20 cellular contexts compared by ENCODE assay signal in genomic region chr1:30713211-30713770, GRCh38. TPM values are rescaled to one million over a fixed set of nuclear protein-coding genes. Genes with fewer than 3 reads are reported as not detected.
DNase-seq lines count a peak whose midpoint lies in the region; ATAC-seq, FAIRE-seq and TF ChIP-seq lines count a peak whose summit lies in the region.
"Had no signal": no experiment of that assay in that cellular context is flagged by ENCODE, and none has a peak within 500 bp of the region (broad histone marks: within the 10 kb centered on the region; RNA-seq: fewer than 3 reads in every experiment).

No MANE protein-coding gene starts in this region.

- TF ChIP-seq POLR2A in H1 (IDR thresholded peaks at IDR 0.05; ENCODE audit: control extremely low read depth in 1 of 2, low read depth in 2 of 2, low read length in 2 of 2): no peak

- H4K20me1 ChIP-seq in H1 (replicated peaks in 1 of 2; ENCODE audit: control insufficient read depth in 1 of 2, insufficient read depth in 2 of 2, low read length in 2 of 2): no peaks in the 10 kb centered on the region
- H4K20me1 ChIP-seq: BLaER1 treated with 17β-estradiol and CSF1 and Interleukin-3, amounts not matched to agents 10 nM and 100 nM had no signal

- CTCF ChIA-PET in H1 (lab: Charles Lee; ENCODE audit: partially characterized antibody): interaction anchor here (0.7 to 55.1 kb wide), 3 partner anchors 15 to 53 kb away, joined by 3 to 1640 read pairs (median 3); partner anchors contain the start of gene LAPTM5

- H2BK15ac ChIP-seq in H1 (ENCODE audit: low read length): no peak overlapping the region

- H3K36me3 ChIP-seq in H1 (ENCODE audit: control insufficient read depth in 2 of 4, insufficient read depth in 4 of 4, low read length in 3 of 4): no peaks in the 10 kb centered on the region
- H3K36me3 ChIP-seq: BLaER1 treated with 17β-estradiol and CSF1 and Interleukin-3, amounts not matched to agents 10 nM and 100 nM had no signal

- peaks cover 5% of the 10 kb centered on the region; the same call in 1 of the 2 replicates for H3K23me2 ChIP-seq in H1 (ENCODE audit: low read depth, low read length)

- no peak overlapping the region for H3K14ac ChIP-seq in H1 (ENCODE audit: insufficient read length)

- H4K91ac ChIP-seq in H1 (replicated peaks; ENCODE audit: insufficient read length, low read length): no peak overlapping the region

- H2BK20ac ChIP-seq in H1 (ENCODE audit: low read length): no peak overlapping the region

- 0 out of 2 replicates have a peak overlapping the region, but pooled peaks have one; percentile 17 for H2BK12ac ChIP-seq in H1 (ENCODE audit: low read depth, low read length)

- H3K27ac Mint-ChIP-seq in neural crest cell (ENCODE audit: unreplicated experiment): no peak overlapping the region
- H3K27ac Mint-ChIP-seq in activated T-cell treated with anti-CD3 and anti-CD28 coated beads, Interleukin-2, amount 50 U/mL, for 72 hours: no peak overlapping the region
- H3K27ac Mint-ChIP-seq: GM23338 had no signal

- H3K23ac ChIP-seq in H1 (ENCODE audit: insufficient read length): no peak overlapping the region

- no peak overlapping the region for H3K9ac ChIP-seq in H1 (replicated peaks in 1 of 4; ENCODE audit: extremely low read depth in 1 of 4, low read depth in 3 of 4, low read length in 3 of 4)
- H3K9ac ChIP-seq: BLaER1 treated with 17β-estradiol and CSF1 and Interleukin-3, amounts not matched to agents 10 nM and 100 nM had no signal

- no peaks in the 10 kb centered on the region for H3K27me3 Mint-ChIP-seq in neural crest cell (ENCODE audit: low read depth)
- no peaks in the 10 kb centered on the region for H3K27me3 Mint-ChIP-seq in activated T-cell treated with anti-CD3 and anti-CD28 coated beads, Interleukin-2, amount 50 U/mL, for 72 hours (ENCODE audit: low read depth)

- H3K4me1 Mint-ChIP-seq in neural crest cell: peaks cover 15% of the 10 kb centered on the region
- H3K4me1 Mint-ChIP-seq in activated T-cell treated with anti-CD3 and anti-CD28 coated beads, Interleukin-2, amount 50 U/mL, for 72 hours (ENCODE audit: low read depth): peaks cover 11% of the 10 kb centered on the region
- H3K4me1 Mint-ChIP-seq: GM23338 had no signal

- peaks cover 3% of the 10 kb centered on the region for H3K9me3 Mint-ChIP-seq in neural crest cell
- H3K9me3 Mint-ChIP-seq in activated T-cell treated with anti-CD3 and anti-CD28 coated beads, Interleukin-2, amount 50 U/mL, for 72 hours: no peaks in the 10 kb centered on the region

- TF ChIP-seq EP300 in H1 (IDR thresholded peaks at IDR 0.05; ENCODE audit: borderline replicate concordance in 1 of 2, low read depth in 2 of 2, low read length in 2 of 2): no peak

- no peak overlapping the region for H3K27ac ChIP-seq in H1 (ENCODE audit: low read depth, low read length)
- H3K27ac ChIP-seq: 22Rv1; BLaER1 treated with 17β-estradiol and CSF1 and Interleukin-3, amounts not matched to agents 10 nM and 100 nM had no signal

- H3K4me3 Mint-ChIP-seq in neural crest cell: peak overlapping the region; percentile 17
- no peak overlapping the region for H3K4me3 Mint-ChIP-seq in activated T-cell treated with anti-CD3 and anti-CD28 coated beads, Interleukin-2, amount 50 U/mL, for 72 hours
- H3K4me3 Mint-ChIP-seq: GM23338 had no signal

- H3K36me3 Mint-ChIP-seq in neural crest cell (ENCODE audit: low read depth): no peaks in the 10 kb centered on the region
- peaks cover 0 to 2% of the 10 kb centered on the region in 2 donors for H3K36me3 Mint-ChIP-seq in activated T-cell treated with anti-CD3 and anti-CD28 coated beads, Interleukin-2, amount 50 U/mL, for 72 hours (ENCODE audit: insufficient read depth in 2 of 2)

- H2AFZ ChIP-seq in H1 (ENCODE audit: low read length): no peak overlapping the region
- H2AFZ ChIP-seq: GM23338 had no signal

- H3K27me3 ChIP-seq in H1 (replicated peaks in 1 of 4; ENCODE audit: control insufficient read depth in 3 of 4, extremely low read depth in 1 of 4, insufficient read depth in 3 of 4, low read length in 3 of 4): no peaks in the 10 kb centered on the region
- H3K27me3 ChIP-seq: BLaER1 treated with 17β-estradiol and CSF1 and Interleukin-3, amounts not matched to agents 10 nM and 100 nM had no signal

- TF ChIP-seq CTCF in AG10803 (conservative IDR thresholded peaks at IDR 0.05; ENCODE audit: low read length): no peak
- no peak for TF ChIP-seq CTCF in H1 (IDR thresholded peaks at IDR 0.05; ENCODE audit: control extremely low read depth in 1 of 3, insufficient read depth in 1 of 3, low read depth in 1 of 3, low read length in 3 of 3)
- no peak for TF ChIP-seq CTCF in neural crest cell (conservative IDR thresholded peaks at IDR 0.05)
- no peak for TF ChIP-seq CTCF in omental fat pad (IDR thresholded peaks at IDR 0.05)

- no peak overlapping the region for H3K56ac ChIP-seq in H1 (replicated peaks; ENCODE audit: insufficient read length, low read depth, low read length)

- H3K4ac ChIP-seq in H1 (replicated peaks; ENCODE audit: insufficient read length, low read depth, low read length): no peak overlapping the region

- H3K4me3 ChIP-seq in AG10803 (ENCODE audit: low read length): no peak overlapping the region
- no peak overlapping the region for H3K4me3 ChIP-seq in H1 (ENCODE audit: extremely low read depth in 1 of 4, insufficient read depth in 2 of 4, low read depth in 3 of 4, low read length in 4 of 4)
- H3K4me3 ChIP-seq: BLaER1 treated with 17β-estradiol and CSF1 and Interleukin-3, amounts not matched to agents 10 nM and 100 nM; GM12878; GM23338 had no signal

- 80% methylated on average over 14 of the region's 14 CpGs; no CpG with 5 or more reads in 1 of the 2 experiments for WGBS in H1 (ENCODE audit: extremely low coverage in 1 of 2, insufficient coverage in 1 of 2, insufficient read length in 1 of 2, insufficient replicate concordance in 2 of 2, low coverage in 1 of 2, low lambda C conversion rate in 2 of 2, missing lambda C conversion rate in 1 of 2), 2 experiments

- H3K4me2 ChIP-seq in H1 (ENCODE audit: insufficient read depth in 1 of 2, low read depth in 2 of 2, low read length in 2 of 2): no peak overlapping the region
- H3K4me2 ChIP-seq: BLaER1 treated with 17β-estradiol and CSF1 and Interleukin-3, amounts not matched to agents 10 nM and 100 nM; GM23338 had no signal

- peak overlapping the region; percentile 35; the same call in 1 of the 2 replicates for H2BK5ac ChIP-seq in H1 (ENCODE audit: low read depth, low read length)

- H2BK120ac ChIP-seq in H1 (replicated peaks; ENCODE audit: low read depth, low read length): no peak overlapping the region

- peaks cover 10 to 11% of the 10 kb centered on the region in 2 experiments for H3K9me3 ChIP-seq in H1 (ENCODE audit: insufficient read depth in 2 of 2, low read depth in 1 of 2, low read length in 1 of 2)

- no peaks in the 10 kb centered on the region; a peak in 1 of 7 replicates for H3K4me1 ChIP-seq in H1 (replicated peaks in 1 of 4; ENCODE audit: control insufficient read depth in 3 of 4, insufficient read depth in 4 of 4, low read length in 3 of 4)

- no peak for TF ChIP-seq RAD21 in H1 (IDR thresholded peaks at IDR 0.05 in 1 of 2, conservative IDR thresholded peaks at IDR 0.05 in 1 of 2; ENCODE audit: low read depth in 2 of 2, low read length in 2 of 2)

- peak overlapping the region; percentile 39; the same call in 1 of the 2 replicates for H2AK5ac ChIP-seq in H1 (ENCODE audit: low read depth, low read length)

- DNase-seq in AG10803 (ENCODE audit: low read depth) (peak; percentile 33), NCI-H2227 (lab: John Stamatoyannopoulos, UW; ENCODE audit: unreplicated experiment) (peak; percentile 56), H1 (ENCODE audit: low read depth in 1 of 2, low spot score in 2 of 2) (no peak), neural crest cell (ENCODE audit: low read depth, low spot score) (no peak), AG08396 (ENCODE audit: low spot score) (no peak), omental fat pad (ENCODE audit: low spot score) (no peak), NCI-H774 (lab: John Stamatoyannopoulos, UW) (no peak)
- DNase-seq in activated T-cell treated with anti-CD3 and anti-CD28 coated beads, Interleukin-2, amount 50 U/mL, for 72 hours: no peak
- DNase-seq: DMS 273 treated with DMSO at 0.1 percent for 48 hours, GDM1, NCI-H1105 treated with DMSO at 0.1 percent for 48 hours, NCI-H1694 treated with DMSO at 0.1 percent for 48 hours, NCI-H748 treated with DMSO at 0.1 percent for 48 hours, PC-3 had no signal

- H3K79me2 ChIP-seq in H1 (ENCODE audit: control insufficient read depth in 1 of 2, insufficient read depth in 2 of 2, low read length in 2 of 2): no peaks in the 10 kb centered on the region

- no peaks in the 10 kb centered on the region for H3K79me1 ChIP-seq in H1 (ENCODE audit: low read depth, low read length)

- no peak for FAIRE-seq in H1 (lab: Jason Lieb, UNC)
- FAIRE-seq: GM12878, GM18507 had no signal

- no peak for ATAC-seq in activated T-cell treated with anti-CD3 and anti-CD28 coated beads, Interleukin-2, amount 50 U/mL, for 72 hours (replicated peaks in 1 of 2)
- ATAC-seq in omental fat pad (ENCODE audit: low FRiP score): no peak
- ATAC-seq: GM12878, GM23338, PC-3 had no signal

- no peak overlapping the region for H3K18ac ChIP-seq in H1 (ENCODE audit: extremely low read depth, low read length)

- no peak overlapping the region for H4K5ac ChIP-seq in H1 (ENCODE audit: insufficient read length, low read depth, low read length)

- POLR2A ChIA-PET in H1 (lab: Charles Lee; ENCODE audit: partially characterized antibody): no interaction called here

- H4K8ac ChIP-seq in H1 (ENCODE audit: extremely low read depth, insufficient read depth, low read length): peak overlapping the region; percentile 57

RNA-seq across cellular contexts. Expression of gene MATN1, which starts 10.1 kb away (rescaled TPM):
- total RNA-seq in H1 (2021; fragmentation: NEBNext Ultra II Directional; extraction: Animal tissue kit (Norgen Biotek cat#: 25700)): 0.11 and 0.28 TPM in 2 replicates
- 0.11 and 0.12 TPM in 2 replicates for polyA plus RNA-seq in H1 (2011; rRNA removed)
- polyA plus RNA-seq in H1 (2011; cell fraction: cytosol; rRNA removed): 0.23 TPM
- polyA plus RNA-seq in H1 (2011; cell fraction: nucleus; rRNA removed): 0.19 TPM
- 0.11 to 0.32 TPM (median 0.16 TPM) in 4 replicates for polyA plus RNA-seq in H1 (2012, experiment 1 of 2)
- not detected for polyA plus RNA-seq in H1 (2012, experiment 2 of 2)
- 0.08 TPM for polyA plus RNA-seq in H1 (2013, experiment 1 of 2)
- 0.11 TPM for polyA plus RNA-seq in H1 (2013, experiment 2 of 2)
- polyA minus RNA-seq in H1 (2011; rRNA and poly(A)+ RNA removed): 0.13 and 0.24 TPM in 2 replicates
- polyA minus RNA-seq in H1 (2011; cell fraction: cytosol; rRNA and poly(A)+ RNA removed): not detected
- not detected for polyA minus RNA-seq in H1 (2011; cell fraction: nucleus; rRNA and poly(A)+ RNA removed)
- total RNA-seq in neural crest cell: 0.32 and 0.54 TPM in 2 replicates
- total RNA-seq in activated T-cell treated with anti-CD3 and anti-CD28 coated beads, Interleukin-2, amount 50 U/mL, for 72 hours: 1 to 10 TPM; 1.0 to 1.2 TPM
- under 1 TPM in 2 of 4 donors, not detected in 2; 0.28 to 0.84 TPM for total RNA-seq in omental fat pad
- total RNA-seq: PC-3 had no signal

RNA-seq across cellular contexts. Expression of gene LAPTM5, which starts 44.3 kb away (rescaled TPM):
- 0.37 and 0.52 TPM in 2 replicates for total RNA-seq in H1 (2021; fragmentation: NEBNext Ultra II Directional; extraction: Animal tissue kit (Norgen Biotek cat#: 25700))
- polyA plus RNA-seq in H1 (2011; rRNA removed): 0.77 and 1.4 TPM in 2 replicates
- 0.83 TPM for polyA plus RNA-seq in H1 (2011; cell fraction: cytosol; rRNA removed)
- polyA plus RNA-seq in H1 (2011; cell fraction: nucleus; rRNA removed): 0.46 TPM
- 0.39 to 0.60 TPM (median 0.52 TPM) in 3 of 4 replicates, not detected in the other for polyA plus RNA-seq in H1 (2012, experiment 1 of 2)
- polyA plus RNA-seq in H1 (2012, experiment 2 of 2): 0.18 TPM
- 0.57 TPM for polyA plus RNA-seq in H1 (2013, experiment 1 of 2)
- polyA plus RNA-seq in H1 (2013, experiment 2 of 2): 0.99 TPM
- 1.0 and 1.1 TPM in 2 replicates for polyA minus RNA-seq in H1 (2011; rRNA and poly(A)+ RNA removed)
- not detected for polyA minus RNA-seq in H1 (2011; cell fraction: cytosol; rRNA and poly(A)+ RNA removed)
- polyA minus RNA-seq in H1 (2011; cell fraction: nucleus; rRNA and poly(A)+ RNA removed): 0.30 TPM
- total RNA-seq in neural crest cell: 1.0 and 1.5 TPM in 2 replicates
- 100 to 1,000 TPM; 220 to 281 TPM for total RNA-seq in activated T-cell treated with anti-CD3 and anti-CD28 coated beads, Interleukin-2, amount 50 U/mL, for 72 hours
- 100 to 1,000 TPM in 3 of 4 donors, 10 to 100 TPM in 1; 87.4 to 327 (median 154) TPM for total RNA-seq in omental fat pad
- total RNA-seq: GM23338, NCI-H460, PC-3 had no signal

Comparison
In these comparisons a context has a peak if more than half of its experiments do, and no peak if none do; other contexts are left out.
1. DNase-seq: peak in AG10803 (single experiment) and NCI-H2227 (single experiment); none in H1 (0 of 2), neural crest cell (single experiment), AG08396 (single experiment), activated T-cell treated with anti-CD3 and anti-CD28 coated beads, Interleukin-2, amount 50 U/mL, for 72 hours (0 of 2), omental fat pad (single experiment) and NCI-H774 (single experiment).
2. RNA of gene LAPTM5, which starts 44.3 kb away (total RNA-seq): 220 to 281 TPM in activated T-cell treated with anti-CD3 and anti-CD28 coated beads, Interleukin-2, amount 50 U/mL, for 72 hours and 87.4 to 327 TPM in omental fat pad; 1.0 to 1.5 TPM in neural crest cell and 0.37 to 0.52 TPM in H1; every median in the first group is over 10 times any median in the second.